Comparison of ENCODE assay signal across 19 cellular contexts in the genomic region with DNA sequence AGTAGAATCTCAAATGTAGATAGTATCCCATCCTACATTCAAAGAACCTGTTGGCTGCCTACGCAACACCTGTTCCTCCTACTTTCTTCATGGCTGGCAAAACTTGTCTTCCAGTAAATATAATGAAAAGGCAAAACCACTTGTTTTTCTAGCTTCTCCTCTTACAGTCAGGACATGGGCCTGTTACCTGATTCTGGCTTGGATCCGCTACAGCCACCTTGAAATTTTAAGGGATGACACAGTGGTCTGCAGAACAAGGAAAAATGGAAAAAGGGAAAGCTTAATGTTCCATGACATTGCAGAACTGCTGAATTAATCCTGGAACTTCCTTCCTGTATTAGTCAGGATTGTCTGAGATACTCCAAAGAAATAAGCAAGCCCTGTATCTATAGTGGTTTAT.
"Had no signal": no experiment of that assay in that cellular context is flagged by ENCODE, and none has a peak within 500 bp of the region (broad histone marks: within the 10 kb centered on the region; RNA-seq: fewer than 3 reads in every experiment).

No MANE protein-coding gene starts in this region.

- H3K36me3 ChIP-seq: heart left ventricle, right atrium auricular region, sigmoid colon, suprapubic skin, tibial artery, upper lobe of left lung, uterus had no signal

- H3K27me3 ChIP-seq: heart left ventricle, right atrium auricular region, sigmoid colon, suprapubic skin, tibial artery, upper lobe of left lung, uterus had no signal

- DNase-seq: cerebellar nuclear complex; heart left ventricle; islet precursor cell; left cardiac atrium; left ventricle myocardium superior; mesenchymal stem cell; midbrain; naive thymus-derived CD4-positive, alpha-beta T cell; nephron progenitor cell; sigmoid colon; small intestine; stimulated activated CD4-positive, alpha-beta T cell treated with anti-CD3 and anti-CD28 coated beads, Interleukin-12 subunit alpha, Interleukin-12 subunit beta, amount 100 ng/mL, for 4 hours; stimulated activated naive CD4-positive, alpha-beta T cell; tibial artery; upper lobe of left lung; uterus had no signal

- H3K9me3 ChIP-seq: heart left ventricle, right atrium auricular region, sigmoid colon, suprapubic skin, tibial artery, upper lobe of left lung, uterus had no signal

- H3K27ac ChIP-seq: heart left ventricle, right atrium auricular region, sigmoid colon, suprapubic skin, tibial artery, upper lobe of left lung, uterus had no signal

- H3K4me3 ChIP-seq: heart left ventricle, lung, right atrium auricular region, sigmoid colon, suprapubic skin, tibial artery, upper lobe of left lung, uterus had no signal

- H3K4me1 ChIP-seq: right atrium auricular region, sigmoid colon, suprapubic skin, tibial artery, upper lobe of left lung, uterus had no signal

- ATAC-seq: heart left ventricle; left cardiac atrium; left ventricle myocardium superior; naive thymus-derived CD4-positive, alpha-beta T cell had no signal
